1 cellular context compared by ENCODE assay signal in genomic region chr19:7636317-7636690, GRCh38.
A peak's percentile ranks its signal among the peaks of the same experiment; 100 is the strongest.
TF ChIP-seq lines count a peak whose summit lies in the region.

No MANE protein-coding gene starts in this region.

TF ChIP-seq in HepG2, 621 proteins besides CTCF, POLR2A, EP300 and RAD21:
- TF ChIP-seq ATF7-NPFF (CRISPR knock-in tag; IDR thresholded peaks at IDR 0.05; ENCODE audit: low read depth) = peak; percentile 14; the same call in 1 of the 2 replicates
- no peak for TF ChIP-seq ZSCAN31 (CRISPR knock-in tag; IDR thresholded peaks at IDR 0.05; ENCODE audit: low read depth)
- TF ChIP-seq ZNF616 (CRISPR knock-in tag; IDR thresholded peaks at IDR 0.05; ENCODE audit: low read depth) = 0 out of 2 replicates have a peak, but pooled peaks have one; percentile 5
- 0 out of 2 replicates have a peak, but pooled peaks have one; percentile 59 for TF ChIP-seq ZNF44 (CRISPR knock-in tag; IDR thresholded peaks at IDR 0.05)
- TF ChIP-seq FOXO4 (CRISPR knock-in tag; conservative IDR thresholded peaks at IDR 0.05) = 0 out of 2 replicates have a peak, but pooled peaks have one; percentile 68
- peak; percentile 18; the same call in 1 of the 2 replicates for TF ChIP-seq ZNF547 (CRISPR knock-in tag; IDR thresholded peaks at IDR 0.05)
- 0 out of 2 replicates have a peak, but pooled peaks have one; percentile 2 for TF ChIP-seq ZNF761 (CRISPR knock-in tag; conservative IDR thresholded peaks at IDR 0.05)
- TF ChIP-seq ZNF598 (CRISPR knock-in tag; IDR thresholded peaks at IDR 0.05; ENCODE audit: borderline replicate concordance) = 0 out of 2 replicates have a peak, but pooled peaks have one; percentile 40
- no peak for TF ChIP-seq SALL2 (CRISPR knock-in tag; IDR thresholded peaks at IDR 0.05)
- 0 out of 2 replicates have a peak, but pooled peaks have one; percentile 4 for TF ChIP-seq ZNF563 (CRISPR knock-in tag; IDR thresholded peaks at IDR 0.05)
